In the genomic region with DNA sequence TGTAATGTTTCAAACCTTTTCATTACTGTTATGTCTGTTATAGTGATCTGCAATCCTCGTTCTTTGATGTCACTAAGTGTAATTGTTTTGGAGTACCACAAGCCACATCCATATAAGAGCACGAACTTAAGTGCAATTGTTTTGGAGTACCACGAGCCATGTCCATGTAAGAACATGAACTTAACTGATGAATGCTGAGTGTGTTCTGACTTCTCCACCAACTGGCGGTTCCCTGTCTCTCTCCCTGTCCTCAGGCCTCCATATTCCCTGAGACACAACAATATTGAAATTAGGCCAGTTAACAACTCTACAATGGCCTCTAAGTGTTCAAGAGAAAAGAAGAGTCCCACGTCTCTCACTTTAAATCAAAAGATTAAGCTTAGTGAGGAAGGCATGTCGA, we compare ENCODE assay signal across 1 cellular context.
TF ChIP-seq lines count a peak whose summit lies in the region.

No MANE protein-coding gene starts in this region.

TF ChIP-seq in HCT116, 20 proteins besides CTCF, POLR2A, EP300 and RAD21 (continued from another document):
- TF ChIP-seq REST (IDR thresholded peaks at IDR 0.05; ENCODE audit: low read depth) (no peak), YY1 (IDR thresholded peaks at IDR 0.05; ENCODE audit: extremely low read depth, insufficient replicate concordance, low read depth, low read length) (no peak), SP1 (IDR thresholded peaks at IDR 0.05; ENCODE audit: low read depth) (no peak), EGR1 (IDR thresholded peaks at IDR 0.05; ENCODE audit: low read depth) (no peak), ZBTB33 (IDR thresholded peaks at IDR 0.05; ENCODE audit: extremely low read depth, insufficient replicate concordance, low read length) (no peak), CEBPB (IDR thresholded peaks at IDR 0.05; ENCODE audit: low read depth) (no peak), ELF1 (IDR thresholded peaks at IDR 0.05; ENCODE audit: borderline replicate concordance, low read depth) (no peak), ATF3 (IDR thresholded peaks at IDR 0.05) (no peak), EZH2phosphoT487 (IDR thresholded peaks at IDR 0.05; ENCODE audit: borderline replicate concordance) (no peak), JUND (IDR thresholded peaks at IDR 0.05) (no peak), ZNF274 (IDR thresholded peaks at IDR 0.05; ENCODE audit: low read depth, low read length) (no peak)
